In the genomic region with DNA sequence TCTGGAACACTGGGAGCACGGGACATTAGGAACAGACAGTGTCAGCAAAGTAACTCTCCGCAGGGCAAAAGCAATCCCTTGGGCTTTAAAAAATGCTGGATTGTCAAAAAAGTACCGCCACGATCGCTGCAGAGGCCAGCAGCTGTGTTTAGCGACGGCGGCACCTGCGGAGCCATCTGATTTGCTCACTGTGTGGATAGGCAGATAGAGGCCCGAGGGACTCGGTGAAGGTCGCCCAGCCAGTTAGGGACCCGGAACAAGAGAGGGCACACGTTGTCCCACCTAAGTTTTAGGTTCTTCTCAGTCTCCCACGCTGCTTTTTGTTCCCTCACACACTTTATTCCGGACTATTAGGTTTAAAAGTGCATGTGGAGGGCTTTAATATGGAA, we compare ENCODE assay signal across 14 cellular contexts.
DNase-seq lines count a peak whose midpoint lies in the region; ATAC-seq and TF ChIP-seq lines count a peak whose summit lies in the region.
"Had no signal": no experiment of that assay in that cellular context is flagged by ENCODE, and none has a peak within 500 bp of the region (broad histone marks: within the 10 kb centered on the region; RNA-seq: fewer than 3 reads in every experiment).

No MANE protein-coding gene starts in this region.

- no peaks in the 10 kb centered on the region; a peak in 1 of 22 replicates for H4K20me1 ChIP-seq in BLaER1 treated with 17β-estradiol and CSF1 and Interleukin-3, amounts not matched to agents 10 nM and 100 nM

- no peak overlapping the region for H3K9ac ChIP-seq in BLaER1 treated with 17β-estradiol and CSF1 and Interleukin-3, amounts not matched to agents 10 nM and 100 nM

- TF ChIP-seq POLR2A in spleen (IDR thresholded peaks at IDR 0.05): no peak

- peak overlapping the region in 7 of 11 experiments; percentile 22 to 96 (median 86); a peak in 12 of 22 replicates for H3K4me2 ChIP-seq in BLaER1 treated with 17β-estradiol and CSF1 and Interleukin-3, amounts not matched to agents 10 nM and 100 nM

- peak overlapping the region; percentile 60 for H3K27ac Mint-ChIP-seq in neural crest cell (ENCODE audit: unreplicated experiment)
- H3K27ac Mint-ChIP-seq: HFFc6 had no signal

- no peaks in the 10 kb centered on the region for H3K9me3 ChIP-seq in BLaER1 treated with 17β-estradiol and CSF1 and Interleukin-3, amounts not matched to agents 10 nM and 100 nM (replicated peaks in 1 of 11)
- no peaks in the 10 kb centered on the region for H3K9me3 ChIP-seq in spleen
- H3K9me3 ChIP-seq: HAP-1 had no signal

- H3K9me3 Mint-ChIP-seq in neural crest cell: no peaks in the 10 kb centered on the region
- H3K9me3 Mint-ChIP-seq: CD4-positive, alpha-beta memory T cell had no signal

- H3K27me3 Mint-ChIP-seq in neural crest cell (ENCODE audit: low read depth): peaks cover 2% of the 10 kb centered on the region

- H3K4me1 ChIP-seq in BLaER1 treated with 17β-estradiol and CSF1 and Interleukin-3, amounts not matched to agents 10 nM and 100 nM: peaks cover 23 to 69% (median 47%) of the 10 kb centered on the region in 10 experiments
- no peaks in the 10 kb centered on the region for H3K4me1 ChIP-seq in spleen
- H3K4me1 ChIP-seq: HAP-1 had no signal

- H3K4me3 Mint-ChIP-seq in neural crest cell: no peak overlapping the region
- H3K4me3 Mint-ChIP-seq: CD4-positive, alpha-beta memory T cell; HFFc6 had no signal

- intact Hi-C loops in spleen (cut with DNase I; ENCODE audit: low total_unique reads): no loop called here

- H3K27ac ChIP-seq in BLaER1 treated with 17β-estradiol and CSF1 and Interleukin-3, amounts not matched to agents 10 nM and 100 nM: no peak overlapping the region
- H3K27ac ChIP-seq in coronary artery (no peak overlapping the region), spleen (no peak overlapping the region)

- WGBS in spleen, 5 donors: 88 to 92% (median 91%) methylated on average over 16 of the region's 16 CpGs

- no peaks in the 10 kb centered on the region for H3K36me3 Mint-ChIP-seq in neural crest cell (ENCODE audit: low read depth)
- H3K36me3 Mint-ChIP-seq: CD4-positive, alpha-beta memory T cell had no signal

- H3K36me3 ChIP-seq in BLaER1 treated with 17β-estradiol and CSF1 and Interleukin-3, amounts not matched to agents 10 nM and 100 nM: no peaks in the 10 kb centered on the region
- H3K36me3 ChIP-seq in spleen: no peaks in the 10 kb centered on the region
- H3K36me3 ChIP-seq: HAP-1 had no signal

- H3K4me1 Mint-ChIP-seq in neural crest cell: peaks cover 9% of the 10 kb centered on the region

- no peak overlapping the region for H3K4me3 ChIP-seq in BLaER1 treated with 17β-estradiol and CSF1 and Interleukin-3, amounts not matched to agents 10 nM and 100 nM
- H3K4me3 ChIP-seq in coronary artery (no peak overlapping the region), spleen (no peak overlapping the region)
- H3K4me3 ChIP-seq: HAP-1 had no signal

- DNase-seq in coronary artery (ENCODE audit: low spot score): peak; percentile 26
- DNase-seq in neural crest cell (ENCODE audit: low read depth, low spot score): no peak
- DNase-seq in spleen: peak; percentile 56
- DNase-seq in dermis blood vessel endothelial cell: no peak
- no peak for DNase-seq in HPDE6-E6E7 (ENCODE audit: extremely low spot score)
- DNase-seq: Calu3; CD4-positive, alpha-beta memory T cell; COR-L47; DND-41; GOT3; HFFc6 had no signal

- H3K27me3 ChIP-seq in BLaER1 treated with 17β-estradiol and CSF1 and Interleukin-3, amounts not matched to agents 10 nM and 100 nM: peaks cover 0 to 13% (median 0%) of the 10 kb centered on the region in 11 experiments; a peak in 2 of 22 replicates
- peaks cover 0 to 31% (median 0%) of the 10 kb centered on the region in 7 donors for H3K27me3 ChIP-seq in spleen (replicated peaks in 1 of 7)

- TF ChIP-seq CTCF in coronary artery (IDR thresholded peaks at IDR 0.05) (no peak), neural crest cell (conservative IDR thresholded peaks at IDR 0.05) (no peak), spleen (IDR thresholded peaks at IDR 0.05 in 8 of 11, conservative IDR thresholded peaks at IDR 0.05 in 3 of 11) (no peak)

- ATAC-seq in GM19324 (IDR thresholded peaks at IDR 0.05; ENCODE audit: low FRiP score, unreplicated experiment): no peak

Comparison
In these comparisons a context has a peak if more than half of its experiments do, and no peak if none do; other contexts are left out.
1. DNase-seq: peak in coronary artery (single experiment) and spleen (single experiment); none in neural crest cell (single experiment), dermis blood vessel endothelial cell (single experiment) and HPDE6-E6E7 (single experiment).